ENCODE assay signal across 12 cellular contexts in the genomic region with DNA sequence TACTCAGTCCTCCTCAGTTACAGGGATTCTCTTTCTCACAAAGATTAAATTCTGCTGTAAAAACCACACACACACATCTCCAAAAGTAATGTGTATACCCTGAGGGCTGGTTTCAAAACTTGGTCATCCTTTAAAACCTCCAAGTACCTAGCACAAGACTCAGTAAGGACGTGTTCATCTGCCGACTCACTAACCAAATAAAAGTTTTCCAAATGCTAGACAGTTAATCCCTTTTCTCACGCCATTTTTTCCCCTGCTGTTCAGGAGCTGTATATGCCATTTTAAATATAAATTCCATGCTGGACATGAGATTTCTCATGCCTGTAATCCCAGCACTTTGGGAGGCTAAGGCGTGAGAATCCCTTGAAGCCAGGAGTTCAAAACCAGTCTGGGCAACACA. TPM values are rescaled to one million over a fixed set of nuclear protein-coding genes. Genes with fewer than 3 reads are reported as not detected.
DNase-seq lines count a peak whose midpoint lies in the region; ATAC-seq, FAIRE-seq and TF ChIP-seq lines count a peak whose summit lies in the region.
"Had no signal": no experiment of that assay in that cellular context is flagged by ENCODE, and none has a peak within 500 bp of the region (broad histone marks: within the 10 kb centered on the region; RNA-seq: fewer than 3 reads in every experiment).

No MANE protein-coding gene starts in this region.

- H2BK15ac ChIP-seq in H9 (ENCODE audit: low read depth, low read length): no peak overlapping the region

- H3K9me3 ChIP-seq in BLaER1 treated with 17β-estradiol and CSF1 and Interleukin-3, amounts not matched to agents 10 nM and 100 nM (replicated peaks in 1 of 11): peaks cover 6 to 24% (median 11%) of the 10 kb centered on the region in 11 experiments; a peak in 18 of 22 replicates
- no peaks in the 10 kb centered on the region for H3K9me3 ChIP-seq in H9 (ENCODE audit: control insufficient read depth, low read depth, low read length)
- H3K9me3 ChIP-seq in naive thymus-derived CD4-positive, alpha-beta T cell (ENCODE audit: control insufficient read depth in 2 of 3, low read length in 3 of 3): no peaks in the 10 kb centered on the region

- peaks cover 0 to 54% (median 29%) of the 10 kb centered on the region in 10 experiments; a peak in 16 of 20 replicates for H3K4me1 ChIP-seq in BLaER1 treated with 17β-estradiol and CSF1 and Interleukin-3, amounts not matched to agents 10 nM and 100 nM
- no peaks in the 10 kb centered on the region for H3K4me1 ChIP-seq in H9 (ENCODE audit: insufficient read depth, low read length)
- H3K4me1 ChIP-seq in naive thymus-derived CD4-positive, alpha-beta T cell (ENCODE audit: control insufficient read depth in 2 of 2, insufficient read depth in 2 of 2, low read length in 2 of 2): peaks cover 7 to 8% of the 10 kb centered on the region in 2 donors

- no peak overlapping the region for H3K23ac ChIP-seq in H9 (ENCODE audit: insufficient read length, low read depth, low read length)

- peaks cover 0 to 10% (median under 1%) of the 10 kb centered on the region in 11 experiments; a peak in 9 of 22 replicates for H3K36me3 ChIP-seq in BLaER1 treated with 17β-estradiol and CSF1 and Interleukin-3, amounts not matched to agents 10 nM and 100 nM
- H3K36me3 ChIP-seq in naive thymus-derived CD4-positive, alpha-beta T cell (ENCODE audit: control insufficient read depth in 2 of 3, insufficient read depth in 3 of 3, low read length in 3 of 3): no peaks in the 10 kb centered on the region

- H2AFZ ChIP-seq in H9 (ENCODE audit: low read length): no peak overlapping the region

- H2AK5ac ChIP-seq in H9 (ENCODE audit: insufficient read length, low read length): no peak overlapping the region

- peaks cover 3% of the 10 kb centered on the region for H3K23me2 ChIP-seq in H9 (ENCODE audit: insufficient read length, low read depth, low read length, poor library complexity, severe bottlenecking)

- peak; percentile 70 for DNase-seq in HT1080 (ENCODE audit: low read depth)
- DNase-seq in astrocyte of the spinal cord (ENCODE audit: low read depth, low spot score): peak; percentile 40
- no peak for DNase-seq in memory B cell (ENCODE audit: low spot score in 2 of 2)
- no peak for DNase-seq in GM19239 (ENCODE audit: insufficient read length, low spot score)
- DNase-seq in H9: no peak
- no peak for DNase-seq in naive thymus-derived CD4-positive, alpha-beta T cell
- DNase-seq: NCI-H510A, substantia nigra had no signal

- peak overlapping the region in 8 of 11 experiments; percentile 15 to 64 (median 48); a peak in 13 of 22 replicates for H3K27ac ChIP-seq in BLaER1 treated with 17β-estradiol and CSF1 and Interleukin-3, amounts not matched to agents 10 nM and 100 nM
- H3K27ac ChIP-seq in H9 (ENCODE audit: insufficient read length, low read depth, low read length): no peak overlapping the region
- H3K27ac ChIP-seq in naive thymus-derived CD4-positive, alpha-beta T cell (ENCODE audit: low read depth, low read length): no peak overlapping the region
- H3K27ac ChIP-seq: VCaP had no signal

- no peaks in the 10 kb centered on the region for H3K79me1 ChIP-seq in H9 (ENCODE audit: insufficient read depth, low read depth, low read length, poor library complexity, severe bottlenecking)

- intact Hi-C loops in naive thymus-derived CD4-positive, alpha-beta T cell (cut with micrococcal nuclease): no loop called here

- POLR2A ChIA-PET in naive thymus-derived CD4-positive, alpha-beta T cell (lab: Charles Lee): no interaction called here

- no peak overlapping the region for H3K4ac ChIP-seq in H9 (ENCODE audit: low read depth, low read length)

- no peaks in the 10 kb centered on the region for H3K27me3 ChIP-seq in BLaER1 treated with 17β-estradiol and CSF1 and Interleukin-3, amounts not matched to agents 10 nM and 100 nM
- no peaks in the 10 kb centered on the region for H3K27me3 ChIP-seq in H9 (ENCODE audit: insufficient read depth, low read length)
- no peaks in the 10 kb centered on the region for H3K27me3 ChIP-seq in naive thymus-derived CD4-positive, alpha-beta T cell (ENCODE audit: control insufficient read depth in 2 of 2, insufficient read depth in 2 of 2, low read length in 2 of 2)

- no peaks in the 10 kb centered on the region for H3K79me2 ChIP-seq in H9 (ENCODE audit: insufficient read depth, low read length)

- H3K27ac Mint-ChIP-seq in memory B cell: peak overlapping the region; percentile 62
- no peak overlapping the region; a peak in 1 of 7 replicates for H3K27ac Mint-ChIP-seq in H9
- peak overlapping the region in 1 of 9 donors; percentile 23 for H3K27ac Mint-ChIP-seq in naive thymus-derived CD4-positive, alpha-beta T cell
- H3K27ac Mint-ChIP-seq: mesothelial cell of epicardium had no signal

- ATAC-seq in memory B cell (ENCODE audit: low read depth) (no peak), HG02973 (IDR thresholded peaks at IDR 0.05; ENCODE audit: unreplicated experiment) (no peak)
- ATAC-seq in naive thymus-derived CD4-positive, alpha-beta T cell: no peak

- no peak overlapping the region for H4K8ac ChIP-seq in H9 (replicated peaks; ENCODE audit: insufficient read length, low read depth, low read length)

- CTCF ChIA-PET in naive thymus-derived CD4-positive, alpha-beta T cell (lab: Charles Lee): no interaction called here

- no peak overlapping the region for H3K56ac ChIP-seq in H9 (ENCODE audit: insufficient read length, low read depth, low read length)

- no peak overlapping the region for H4K91ac ChIP-seq in H9 (ENCODE audit: insufficient read length, low read depth, low read length)

- in situ Hi-C loops in astrocyte of the spinal cord (cut with HindIII; ENCODE audit: low sequenced_read_pairs): no loop called here

- H3K4me1 Mint-ChIP-seq in memory B cell: peaks cover 4% of the 10 kb centered on the region
- peaks cover 12 to 16% of the 10 kb centered on the region in 2 experiments for H3K4me1 Mint-ChIP-seq in H9
- peaks cover 7 to 22% (median 19%) of the 10 kb centered on the region in 7 donors for H3K4me1 Mint-ChIP-seq in naive thymus-derived CD4-positive, alpha-beta T cell

- H3K4me2 ChIP-seq in BLaER1 treated with 17β-estradiol and CSF1 and Interleukin-3, amounts not matched to agents 10 nM and 100 nM: peak overlapping the region in 5 of 11 experiments; percentile 0 to 37 (median 35); a peak in 7 of 22 replicates
- H3K4me2 ChIP-seq in H9 (ENCODE audit: insufficient read depth, insufficient read length, low read length): no peak overlapping the region

- H2BK5ac ChIP-seq in H9 (ENCODE audit: insufficient read length, low read length): no peak overlapping the region

- TF ChIP-seq CTCF in astrocyte of the spinal cord (IDR thresholded peaks at IDR 0.05; ENCODE audit: low read depth, low read length) (no peak), H9 (conservative IDR thresholded peaks at IDR 0.05) (no peak)

- peaks cover 0 to 6% (median 0%) of the 10 kb centered on the region in 11 experiments; a peak in 4 of 22 replicates for H4K20me1 ChIP-seq in BLaER1 treated with 17β-estradiol and CSF1 and Interleukin-3, amounts not matched to agents 10 nM and 100 nM
- H4K20me1 ChIP-seq in H9 (ENCODE audit: control insufficient read depth, insufficient read depth, insufficient read length): no peaks in the 10 kb centered on the region

- no peak overlapping the region for H3K14ac ChIP-seq in H9 (ENCODE audit: insufficient read depth, low read length)

- WGBS in H9 (ENCODE audit: extremely low coverage, insufficient read length, low lambda C conversion rate): no CpG with 5 or more reads among the region's 4 CpGs

- H3T11ph ChIP-seq in H9 (ENCODE audit: low read length): no peak overlapping the region

- no peak overlapping the region for H2BK120ac ChIP-seq in H9 (ENCODE audit: low read depth, low read length, poor library complexity, severe bottlenecking)

- H3K18ac ChIP-seq in H9 (ENCODE audit: insufficient read length, low read depth, low read length): no peak overlapping the region

- H3K27me3 Mint-ChIP-seq in memory B cell: no peaks in the 10 kb centered on the region
- H3K27me3 Mint-ChIP-seq in H9 (ENCODE audit: low read depth): no peaks in the 10 kb centered on the region
- no peaks in the 10 kb centered on the region for H3K27me3 Mint-ChIP-seq in naive thymus-derived CD4-positive, alpha-beta T cell

- H3K36me3 Mint-ChIP-seq in memory B cell (peaks cover 3% of the 10 kb centered on the region), H9 (ENCODE audit: insufficient read depth in 1 of 3, low read depth in 3 of 3) (peaks cover 0 to 3% (median 0%) of the 10 kb centered on the region in 3 experiments; a peak in 2 of 7 replicates)
- peaks cover 0 to 4% (median 3%) of the 10 kb centered on the region in 5 donors for H3K36me3 Mint-ChIP-seq in naive thymus-derived CD4-positive, alpha-beta T cell

- no peak overlapping the region for H3K4me3 Mint-ChIP-seq in memory B cell
- H3K4me3 Mint-ChIP-seq in H9: no peak overlapping the region
- H3K4me3 Mint-ChIP-seq in naive thymus-derived CD4-positive, alpha-beta T cell: no peak overlapping the region
- H3K4me3 Mint-ChIP-seq: mesothelial cell of epicardium had no signal

- H4K5ac ChIP-seq in H9 (ENCODE audit: insufficient read length, low read depth, low read length): no peak overlapping the region

- no peak overlapping the region for H3K4me3 ChIP-seq in BLaER1 treated with 17β-estradiol and CSF1 and Interleukin-3, amounts not matched to agents 10 nM and 100 nM
- H3K4me3 ChIP-seq in astrocyte of the spinal cord (ENCODE audit: low read depth, low read length): no peak overlapping the region
- no peak overlapping the region for H3K4me3 ChIP-seq in naive thymus-derived CD4-positive, alpha-beta T cell (ENCODE audit: low read length)

- no peaks in the 10 kb centered on the region for H3K9me3 Mint-ChIP-seq in memory B cell
- H3K9me3 Mint-ChIP-seq in H9: no peaks in the 10 kb centered on the region
- H3K9me3 Mint-ChIP-seq in naive thymus-derived CD4-positive, alpha-beta T cell: peaks cover 0 to 3% (median 0%) of the 10 kb centered on the region in 11 donors
- H3K9me3 Mint-ChIP-seq: mesothelial cell of epicardium had no signal

- H2BK12ac ChIP-seq in H9 (ENCODE audit: insufficient read length, low read depth, low read length): no peak overlapping the region

- no peak for FAIRE-seq in GM19239 (lab: Jason Lieb, UNC)

- 0 out of 22 replicates have a peak overlapping the region, but pooled peaks of 1 of the 11 experiments have one; percentile 8 for H3K9ac ChIP-seq in BLaER1 treated with 17β-estradiol and CSF1 and Interleukin-3, amounts not matched to agents 10 nM and 100 nM
- no peak overlapping the region for H3K9ac ChIP-seq in H9 (ENCODE audit: extremely low read depth, insufficient read length, low read length)

- no peak overlapping the region for H2BK20ac ChIP-seq in H9 (ENCODE audit: low read depth, low read length, poor library complexity, severe bottlenecking)

RNA-seq across cellular contexts. Expression of gene SAT1, which starts 3.9 kb away (rescaled TPM):
- 26.0 and 31.9 TPM in 2 replicates for total RNA-seq in HT1080 (2014; rRNA removed; shearing (Covaris generic))
- polyA plus RNA-seq in HT1080 (2015; cell fraction: cytosol; rRNA removed): 37.7 and 49.4 TPM in 2 replicates
- 297 and 329 TPM in 2 replicates for polyA plus RNA-seq in HT1080 (2015; cell fraction: nucleus; rRNA removed)
- total RNA-seq in H9 (2021): 55.2 and 62.2 TPM in 2 replicates
- 1,000 to 10,000 TPM in 1 of 5 experiments, 100 to 1,000 TPM in 3, 10 to 100 TPM in 1; 68.4 to 1,059 (median 127) TPM for total RNA-seq in naive thymus-derived CD4-positive, alpha-beta T cell
- polyA plus RNA-seq in naive thymus-derived CD4-positive, alpha-beta T cell: 10 to 100 TPM; 67.9 to 75.8 TPM

RNA-seq across cellular contexts. Expression of gene ACOT9, which starts 35.9 kb away (rescaled TPM):
- total RNA-seq in HT1080 (2014; rRNA removed; shearing (Covaris generic)): 44.6 and 48.1 TPM in 2 replicates
- 47.0 and 51.2 TPM in 2 replicates for polyA plus RNA-seq in HT1080 (2015; cell fraction: cytosol; rRNA removed)
- 114 and 120 TPM in 2 replicates for polyA plus RNA-seq in HT1080 (2015; cell fraction: nucleus; rRNA removed)
- 72.3 and 73.4 TPM in 2 replicates for total RNA-seq in H9 (2021)
- 10 to 100 TPM in 2 of 5 experiments, 1 to 10 TPM in 3; 8.2 to 40.1 (median 9.1) TPM for total RNA-seq in naive thymus-derived CD4-positive, alpha-beta T cell
- 1 to 10 TPM; 5.9 to 8.6 TPM for polyA plus RNA-seq in naive thymus-derived CD4-positive, alpha-beta T cell

Comparison
In these comparisons a context has a peak if more than half of its experiments do, and no peak if none do; other contexts are left out.
1. H3K27ac ChIP-seq: peak in BLaER1 treated with 17β-estradiol and CSF1 and Interleukin-3, amounts not matched to agents 10 nM and 100 nM (8 of 11); none in H9 (single experiment) and naive thymus-derived CD4-positive, alpha-beta T cell (single experiment).
2. DNase-seq: peak in HT1080 (single experiment) and astrocyte of the spinal cord (single experiment); none in memory B cell (0 of 2), GM19239 (single experiment), H9 (single experiment) and naive thymus-derived CD4-positive, alpha-beta T cell (0 of 9).